In genomic region chr9:96139592-96140251, GRCh38 we compare ENCODE assay signal across 1 cellular context.
TF ChIP-seq lines count a peak whose summit lies in the region.

No MANE protein-coding gene starts in this region.

TF ChIP-seq in IMR-90, 13 proteins besides CTCF, POLR2A, EP300 and RAD21 (continued from another document):
- TF ChIP-seq CEBPB (IDR thresholded peaks at IDR 0.05; ENCODE audit: low read depth, low read length) (peak; percentile 100), USF2 (IDR thresholded peaks at IDR 0.05; ENCODE audit: low read depth, low read length) (peak; percentile 95), NFE2L2 (IDR thresholded peaks at IDR 0.05; ENCODE audit: low read depth, low read length) (0 out of 2 replicates have a peak, but pooled peaks have one; percentile 18), CHD1 (IDR thresholded peaks at IDR 0.05; ENCODE audit: low read depth, low read length) (no peak), ELK1 (IDR thresholded peaks at IDR 0.05; ENCODE audit: borderline replicate concordance, low read depth, low read length) (no peak), MXI1 (IDR thresholded peaks at IDR 0.05; ENCODE audit: borderline replicate concordance, low read depth, low read length) (peak; percentile 60; the same call in 1 of the 2 replicates), MAZ (IDR thresholded peaks at IDR 0.05; ENCODE audit: borderline replicate concordance, low read depth, low read length) (peak; percentile 38; the same call in 1 of the 2 replicates), RFX5 (IDR thresholded peaks at IDR 0.05; ENCODE audit: low read depth, low read length) (no peak)
